In the genomic region with DNA sequence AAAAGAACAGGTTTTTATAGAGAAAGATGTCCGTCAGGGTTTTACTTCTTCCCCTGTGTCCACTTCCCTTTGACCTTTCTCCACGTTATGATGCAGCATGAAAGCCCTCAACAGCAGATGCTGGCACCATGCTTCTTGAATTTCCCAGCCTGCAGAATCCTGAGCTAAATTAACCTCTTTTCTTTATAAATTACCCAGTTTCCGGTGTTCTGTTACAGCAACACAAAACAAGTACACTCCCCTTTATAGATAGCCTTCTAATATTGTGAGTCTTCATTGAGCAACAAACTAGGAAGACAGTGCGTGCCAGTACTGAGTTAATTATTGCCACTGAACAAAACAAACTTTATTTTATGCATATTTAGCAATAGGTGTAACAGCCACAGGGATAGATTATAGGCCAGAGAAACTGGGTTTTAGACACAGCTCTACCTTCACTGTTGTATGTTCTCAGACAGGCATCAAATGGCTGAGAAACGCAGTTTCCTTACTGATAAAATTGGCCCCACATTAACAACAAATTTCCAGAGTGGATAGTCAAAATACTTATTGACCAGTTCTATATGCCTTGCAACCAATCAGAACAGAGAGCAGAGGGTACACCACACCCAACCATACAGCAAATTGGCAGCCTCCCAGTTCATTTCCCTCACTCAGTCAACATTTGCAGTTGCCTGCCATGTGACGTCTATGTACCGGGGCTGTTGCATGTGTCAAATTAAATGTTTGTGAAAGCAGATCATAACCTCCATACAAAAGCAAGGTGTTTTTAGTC, we compare ENCODE assay signal across 10 cellular contexts. TPM values are rescaled to one million over a fixed set of nuclear protein-coding genes. Genes with fewer than 3 reads are reported as not detected.
DNase-seq lines count a peak whose midpoint lies in the region; ATAC-seq and TF ChIP-seq lines count a peak whose summit lies in the region.
"Had no signal": no experiment of that assay in that cellular context is flagged by ENCODE, and none has a peak within 500 bp of the region (broad histone marks: within the 10 kb centered on the region; RNA-seq: fewer than 3 reads in every experiment).

No MANE protein-coding gene starts in this region.

- H3K9me3 Mint-ChIP-seq in CD4-positive, alpha-beta T cell = no peaks in the 10 kb centered on the region

- peak overlapping the region; percentile 66 for H3K27ac Mint-ChIP-seq in CD4-positive, alpha-beta T cell

- no peak for TF ChIP-seq CTCF in CD4-positive, alpha-beta T cell (IDR thresholded peaks at IDR 0.05)
- TF ChIP-seq CTCF in left lung (IDR thresholded peaks at IDR 0.05) = no peak

- no peaks in the 10 kb centered on the region for H3K27me3 Mint-ChIP-seq in CD4-positive, alpha-beta T cell

- H3K9me3 ChIP-seq in CD4-positive, alpha-beta T cell (ENCODE audit: control insufficient read depth, low read length) = no peaks in the 10 kb centered on the region
- H3K9me3 ChIP-seq in left lung = no peaks in the 10 kb centered on the region
- H3K9me3 ChIP-seq: esophagus squamous epithelium had no signal

- H3K36me3 Mint-ChIP-seq in CD4-positive, alpha-beta T cell (ENCODE audit: low read depth) = no peaks in the 10 kb centered on the region

- H3K27me3 ChIP-seq in CD4-positive, alpha-beta T cell (ENCODE audit: control insufficient read depth, insufficient read depth, low read length) = no peaks in the 10 kb centered on the region
- H3K27me3 ChIP-seq in left lung = no peaks in the 10 kb centered on the region
- H3K27me3 ChIP-seq: esophagus squamous epithelium had no signal

- peak; percentile 71 for ATAC-seq in CD4-positive, alpha-beta T cell (ENCODE audit: poor library complexity)
- ATAC-seq in left lung (peak; percentile 79), GM21515 (IDR thresholded peaks at IDR 0.05; ENCODE audit: unreplicated experiment) (no peak)

- no peaks in the 10 kb centered on the region for H3K36me3 ChIP-seq in left lung
- H3K36me3 ChIP-seq: esophagus squamous epithelium had no signal

- POLR2A ChIA-PET in CD4-positive, alpha-beta T cell (lab: Charles Lee) = interaction anchor here (0.7 kb wide), 2 partner anchors 11 to 13 kb away, joined by 3 to 4 read pairs; no protein-coding TSS in a partner anchor

- H3K4me1 Mint-ChIP-seq in CD4-positive, alpha-beta T cell (ENCODE audit: low read depth) = peaks cover 12% of the 10 kb centered on the region

- no peak overlapping the region for H3K4me3 Mint-ChIP-seq in CD4-positive, alpha-beta T cell

- H3K27ac ChIP-seq in CD4-positive, alpha-beta T cell (ENCODE audit: low read depth, low read length) = no peak overlapping the region
- no peak overlapping the region for H3K27ac ChIP-seq in left lung
- H3K27ac ChIP-seq: esophagus squamous epithelium had no signal

- CTCF ChIA-PET in CD4-positive, alpha-beta T cell (lab: Charles Lee) = no interaction called here

- no peak for DNase-seq in CD4-positive, alpha-beta T cell
- peak; percentile 67 for DNase-seq in HuH-7.5 (ENCODE audit: low spot score)
- DNase-seq in RPMI8226 = peak; percentile 45
- DNase-seq in left lung = no peak
- no peak for DNase-seq in GM03348 (ENCODE audit: low spot score)
- DNase-seq in NCI-H1048 (lab: John Stamatoyannopoulos, UW) = no peak
- DNase-seq in NCI-H524 treated with DMSO at 0.1 percent for 48 hours (lab: John Stamatoyannopoulos, UW) = no peak
- DNase-seq: esophagus squamous epithelium, nucleus accumbens had no signal

- H3K4me3 ChIP-seq in left lung = no peak overlapping the region
- H3K4me3 ChIP-seq: esophagus squamous epithelium had no signal

- intact Hi-C loops in CD4-positive, alpha-beta T cell (cut with DNase I, micrococcal nuclease) = no loop called here
- intact Hi-C loops in left lung (cut with DNase I) = no loop called here

- peaks cover 0 to 4% of the 10 kb centered on the region in 2 donors for H3K4me1 ChIP-seq in left lung

RNA-seq across cellular contexts. Expression of a gene that starts 14.4 kb away (rescaled TPM):
- 10 to 100 TPM; 63.2 to 67.8 TPM for total RNA-seq in CD4-positive, alpha-beta T cell
- 100 to 1,000 TPM; 152 to 163 TPM for total RNA-seq in left lung

Comparison
In these comparisons a context has a peak if more than half of its experiments do, and no peak if none do; other contexts are left out.
1. DNase-seq: peak in HuH-7.5 (single experiment) and RPMI8226 (single experiment); none in CD4-positive, alpha-beta T cell (0 of 10), left lung (0 of 2), GM03348 (single experiment), NCI-H1048 (single experiment) and NCI-H524 treated with DMSO at 0.1 percent for 48 hours (single experiment).